1 cellular context compared by ENCODE assay signal in genomic region chr1:94310570-94311270, GRCh38.
TF ChIP-seq lines count a peak whose summit lies in the region.

No MANE protein-coding gene starts in this region.

TF ChIP-seq in GM23338, 12 proteins besides CTCF, POLR2A, EP300 and RAD21 (continued from another document):
- TF ChIP-seq ZNF462 (CRISPR knock-in tag; IDR thresholded peaks at IDR 0.05) (no peak), NANOG (IDR thresholded peaks at IDR 0.05; ENCODE audit: borderline replicate concordance) (no peak)
